ENCODE assay signal across 26 cellular contexts in genomic region chr2:218804817-218805216, GRCh38. TPM values are rescaled to one million over a fixed set of nuclear protein-coding genes. Genes with fewer than 3 reads are reported as not detected.
"Had no signal": no experiment of that assay in that cellular context is flagged by ENCODE, and none has a peak within 500 bp of the region (broad histone marks: within the 10 kb centered on the region; RNA-seq: fewer than 3 reads in every experiment).

No MANE protein-coding gene starts in this region.

- H3K4me3 Mint-ChIP-seq: activated naive CD4-positive, alpha-beta T cell treated with anti-CD3 and anti-CD28 coated beads for 36 hours; activated naive CD8-positive, alpha-beta T cell treated with anti-CD3 and anti-CD28 coated beads, Interleukin-2, amount 10 ng/mL, durations not matched to agents 7 days and 5 days; activated T-cell treated with anti-CD3 and anti-CD28 coated beads, Interleukin-2, amount 50 U/mL, for 72 hours; nephron progenitor cell; T-cell; T-helper 2 cell treated with Interferon-gamma antibody and Interleukin-4, amounts not matched to agents 5 μg/mL and 100 μg/mL, for 36 hours had no signal

- H3K4me3 ChIP-seq: tibial artery had no signal

- H3K36me3 Mint-ChIP-seq: T-cell had no signal

- H3K79me2 ChIP-seq: parathyroid adenoma had no signal

- H3K9ac ChIP-seq: parathyroid adenoma had no signal

- DNase-seq: activated CD4-positive, alpha-beta T cell treated with anti-CD3 and anti-CD28 coated beads, Interleukin-2, amount 50 U/mL, for 4 hours; activated effector memory CD4-positive, alpha-beta T cell treated with Interleukin-2 at 50 U/mL for 16 hours; activated naive CD4-positive, alpha-beta T cell treated with anti-CD3 and anti-CD28 coated beads for 36 hours; activated naive CD8-positive, alpha-beta T cell treated with anti-CD3 and anti-CD28 coated beads, Interleukin-2, amount 10 ng/mL, durations not matched to agents 7 days and 5 days; activated T-cell treated with anti-CD3 and anti-CD28 coated beads, Interleukin-2, amount 50 U/mL, for 72 hours; amniotic stem cell; hippocampal formation; nephron progenitor cell; stimulated activated CD4-positive, alpha-beta T cell treated with anti-CD3 and anti-CD28 coated beads, Interleukin-12 subunit alpha, Interleukin-12 subunit beta, amount 100 ng/mL, for 4 hours; stimulated activated CD4-positive, alpha-beta T cell treated with anti-CD3 and anti-CD28 coated beads, Interleukin-4, amount 100 ng/mL, for 4 hours; stimulated activated naive CD8-positive, alpha-beta T cell treated with anti-CD3 and anti-CD28 coated beads, Interleukin-15, Interleukin-2, amounts not matched to agents 100 U/mL and 50 U/mL, for 24 hours; T-cell; tibial artery had no signal

- H3K27me3 ChIP-seq: tibial artery had no signal

- FAIRE-seq: endometrium had no signal

- H3K27ac Mint-ChIP-seq: activated naive CD4-positive, alpha-beta T cell treated with anti-CD3 and anti-CD28 coated beads for 36 hours; activated naive CD8-positive, alpha-beta T cell treated with anti-CD3 and anti-CD28 coated beads, Interleukin-2, amount 10 ng/mL, durations not matched to agents 7 days and 5 days; activated T-cell treated with anti-CD3 and anti-CD28 coated beads, Interleukin-2, amount 50 U/mL, for 72 hours; T-cell; T-helper 2 cell treated with Interferon-gamma antibody and Interleukin-4, amounts not matched to agents 5 μg/mL and 100 μg/mL, for 36 hours had no signal

RNA-seq across cellular contexts. Expression of gene CYP27A1, which starts 22.9 kb away (rescaled TPM):
- total RNA-seq: activated CD8-positive, alpha-beta memory T cell treated with anti-CD3 and anti-CD28 coated beads for 36 hours; activated naive CD4-positive, alpha-beta T cell treated with anti-CD3 and anti-CD28 coated beads for 36 hours had no signal

RNA-seq across cellular contexts. Expression of gene PRKAG3, which starts 26.8 kb away (rescaled TPM):
- total RNA-seq: activated CD8-positive, alpha-beta memory T cell treated with anti-CD3 and anti-CD28 coated beads for 36 hours; activated naive CD4-positive, alpha-beta T cell treated with anti-CD3 and anti-CD28 coated beads for 36 hours; activated naive CD8-positive, alpha-beta T cell treated with anti-CD3 and anti-CD28 coated beads, Interleukin-2, amount 10 ng/mL, durations not matched to agents 7 days and 5 days; activated T-cell treated with anti-CD3 and anti-CD28 coated beads, Interleukin-2, amount 50 U/mL, for 72 hours; chondrocyte; epithelial cell of proximal tubule; glomerular endothelial cell; liver; mononuclear cell; renal cortical epithelial cell; subcutaneous adipose tissue; T-cell had no signal
- polyA plus RNA-seq: fibroblast of lung, urinary bladder had no signal

RNA-seq across cellular contexts. Expression of gene WNT6, which starts 54.8 kb away (rescaled TPM):
- total RNA-seq: activated naive CD4-positive, alpha-beta T cell treated with anti-CD3 and anti-CD28 coated beads for 36 hours; activated naive CD8-positive, alpha-beta T cell treated with anti-CD3 and anti-CD28 coated beads, Interleukin-2, amount 10 ng/mL, durations not matched to agents 7 days and 5 days; chondrocyte; epithelial cell of proximal tubule; fibroblast of lung; glomerular endothelial cell; mononuclear cell had no signal
- polyA plus RNA-seq: fibroblast of lung had no signal
